In genomic region chr5:110048508-110048907, GRCh38 we compare ENCODE assay signal across 15 cellular contexts.
"Had no signal": no experiment of that assay in that cellular context is flagged by ENCODE, and none has a peak within 500 bp of the region (broad histone marks: within the 10 kb centered on the region; RNA-seq: fewer than 3 reads in every experiment).

No MANE protein-coding gene starts in this region.

- H3K27me3 Mint-ChIP-seq: activated B cell treated with CpG ODN at 0.5 μM for 24 hours had no signal

- ATAC-seq: left cardiac atrium, lower lobe of right lung, psoas muscle, sciatic nerve, T-helper 17 cell had no signal

- H3K4me3 ChIP-seq: lower lobe of right lung, psoas muscle, thyroid gland, vagina had no signal

- H3K4me1 ChIP-seq: lower lobe of right lung, psoas muscle, thyroid gland, vagina had no signal

- H3K9me3 ChIP-seq: lower lobe of right lung, psoas muscle, thyroid gland, vagina had no signal

- DNase-seq: activated B cell treated with CpG ODN at 0.5 μM for 24 hours; activated CD4-positive, alpha-beta T cell treated with anti-CD3 and anti-CD28 coated beads, Interleukin-2, amount 50 U/mL, for 1 hour; aorta; effector memory CD4-positive, alpha-beta T cell; foreskin fibroblast; left cardiac atrium; lower lobe of right lung; nephron progenitor cell; psoas muscle; T-helper 17 cell; thyroid gland had no signal

- H3K27ac Mint-ChIP-seq: activated B cell treated with CpG ODN at 0.5 μM for 24 hours; activated T-helper 1 cell treated with anti-CD3 and anti-CD28 coated beads, Interleukin-12 subunit alpha, Interleukin-12 subunit beta, Interleukin-2, Interleukin-4 antibody, amounts not matched to agents 30 ng/mL and 10 ng/mL and 1 ng/mL, durations not matched to agents 14 hours and 24 hours and 36 hours; mesothelial cell of epicardium; nephron progenitor cell; T-helper 17 cell had no signal

- H3K36me3 ChIP-seq: lower lobe of right lung, thyroid gland, vagina had no signal

- H3K27me3 ChIP-seq: thyroid gland, vagina had no signal

- H3K4me3 Mint-ChIP-seq: activated B cell treated with CpG ODN at 0.5 μM for 24 hours; activated T-helper 1 cell treated with anti-CD3 and anti-CD28 coated beads, Interleukin-12 subunit alpha, Interleukin-12 subunit beta, Interleukin-2, Interleukin-4 antibody, amounts not matched to agents 30 ng/mL and 10 ng/mL and 1 ng/mL, durations not matched to agents 14 hours and 24 hours and 36 hours; mesothelial cell of epicardium; nephron progenitor cell; T-helper 17 cell had no signal

- H3K27ac ChIP-seq: lower lobe of right lung, psoas muscle, thyroid gland, vagina had no signal
